In genomic region chr22:38212442-38212841, GRCh38 we compare ENCODE assay signal across 19 cellular contexts. TPM values are rescaled to one million over a fixed set of nuclear protein-coding genes. Genes with fewer than 3 reads are reported as not detected.
DNase-seq lines count a peak whose midpoint lies in the region; ATAC-seq and TF ChIP-seq lines count a peak whose summit lies in the region.
"Had no signal": no experiment of that assay in that cellular context is flagged by ENCODE, and none has a peak within 500 bp of the region (broad histone marks: within the 10 kb centered on the region; RNA-seq: fewer than 3 reads in every experiment).

No MANE protein-coding gene starts in this region.

- H3K9me3 ChIP-seq in breast epithelium (no peaks in the 10 kb centered on the region), RWPE2 (ENCODE audit: severe bottlenecking) (no peaks in the 10 kb centered on the region)
- H3K9me3 ChIP-seq: BLaER1, MG63 had no signal

- no peak overlapping the region for H3K4me3 Mint-ChIP-seq in MCF 10A (ENCODE audit: unreplicated experiment)
- no peak overlapping the region for H3K4me3 Mint-ChIP-seq in mesothelial cell of epicardium

- no peak for DNase-seq in breast epithelium (ENCODE audit: low spot score in 2 of 2)
- DNase-seq in MCF 10A (ENCODE audit: unreplicated experiment): no peak
- DNase-seq in RWPE2 (ENCODE audit: low spot score): no peak
- DNase-seq in mesothelial cell of epicardium (ENCODE audit: low spot score in 2 of 2, unreplicated experiment in 2 of 2): no peak
- no peak for DNase-seq in NOMO-1 treated with DMSO at 0.1 percent for 48 hours (lab: John Stamatoyannopoulos, UW; ENCODE audit: unreplicated experiment)
- DNase-seq: CD8-positive, alpha-beta memory T cell; DND-41; H7; Karpas-422; MG63; NCI-H1092; NCI-H2081; NCI-H2171 treated with DMSO at 0.1 percent for 48 hours; NCI-H446 treated with DMSO at 0.1 percent for 48 hours; NCI-H748 treated with DMSO at 0.1 percent for 48 hours had no signal

- H3K4me1 Mint-ChIP-seq in MCF 10A (ENCODE audit: insufficient read depth, unreplicated experiment) (peaks cover 23% of the 10 kb centered on the region), mesothelial cell of epicardium (peaks cover 9% of the 10 kb centered on the region)

- H3K4me3 ChIP-seq in breast epithelium: no peak overlapping the region
- no peak overlapping the region for H3K4me3 ChIP-seq in RWPE2 (ENCODE audit: severe bottlenecking)
- H3K4me3 ChIP-seq: BLaER1, MG63 had no signal

- H3K27me3 ChIP-seq in breast epithelium (no peaks in the 10 kb centered on the region), RWPE2 (ENCODE audit: insufficient read depth, poor library complexity, severe bottlenecking) (no peaks in the 10 kb centered on the region)
- H3K27me3 ChIP-seq: BLaER1, MG63 had no signal

- H3K4me1 ChIP-seq in breast epithelium (peaks cover 3 to 9% of the 10 kb centered on the region in 2 donors), RWPE2 (ENCODE audit: insufficient read depth, poor library complexity, severe bottlenecking) (no peaks in the 10 kb centered on the region)

- no peak for ATAC-seq in RWPE2 (ENCODE audit: low read depth)
- ATAC-seq in HG02588 (IDR thresholded peaks at IDR 0.05; ENCODE audit: unreplicated experiment): no peak
- ATAC-seq in HG03135 (IDR thresholded peaks at IDR 0.05; ENCODE audit: unreplicated experiment): no peak

- TF ChIP-seq CTCF in breast epithelium (IDR thresholded peaks at IDR 0.05): no peak
- TF ChIP-seq CTCF in MCF 10A (IDR thresholded peaks at IDR 0.05; ENCODE audit: unreplicated experiment): no peak
- no peak for TF ChIP-seq CTCF in RWPE2 (IDR thresholded peaks at IDR 0.05; ENCODE audit: poor library complexity, severe bottlenecking)
- TF ChIP-seq CTCF in mesothelial cell of epicardium (IDR thresholded peaks at IDR 0.05; ENCODE audit: unreplicated experiment): no peak

- intact Hi-C loops in breast epithelium (cut with DNase I; ENCODE audit: low total_unique reads): no loop called here
- intact Hi-C loops in MCF 10A (cut with micrococcal nuclease): no loop called here

- POLR2A ChIA-PET in MCF 10A (lab: Yijun Ruan, JAX): interaction anchor here (0.6 to 1.8 kb wide), 3 partner anchors 9 to 56 kb away, joined by 3 to 4 read pairs (median 3); no protein-coding TSS in a partner anchor

- H3K36me3 ChIP-seq in breast epithelium: no peaks in the 10 kb centered on the region
- H3K36me3 ChIP-seq in RWPE2 (ENCODE audit: low read depth): peaks cover 37% of the 10 kb centered on the region
- H3K36me3 ChIP-seq: BLaER1 had no signal

- H3K27ac Mint-ChIP-seq in MCF 10A (ENCODE audit: low read depth, unreplicated experiment) (no peak overlapping the region), mesothelial cell of epicardium (peak overlapping the region; percentile 59)

- no peak for TF ChIP-seq POLR2A in breast epithelium (IDR thresholded peaks at IDR 0.05)

- no TSS peak for BruUV-seq in MCF 10A (replicated peaks; lab: Mats Ljungman, UMichigan)

- H3K27me3 Mint-ChIP-seq in MCF 10A (ENCODE audit: insufficient read depth, unreplicated experiment) (no peaks in the 10 kb centered on the region), mesothelial cell of epicardium (ENCODE audit: low read depth) (peaks cover 13% of the 10 kb centered on the region)
- H3K27me3 Mint-ChIP-seq: IgD-negative memory B cell had no signal

- CTCF ChIA-PET in MCF 10A (lab: Yijun Ruan, JAX): interaction anchor here (0.6 kb wide), 1 partner anchor 48 kb away, joined by 3 read pairs; no protein-coding TSS in a partner anchor

- H3K9me3 Mint-ChIP-seq in MCF 10A (ENCODE audit: unreplicated experiment) (no peaks in the 10 kb centered on the region), mesothelial cell of epicardium (no peaks in the 10 kb centered on the region)
- H3K9me3 Mint-ChIP-seq: CD8-positive, alpha-beta memory T cell; IgD-negative memory B cell had no signal

- peak overlapping the region; percentile 2 to 7 for H3K27ac ChIP-seq in breast epithelium
- peak overlapping the region; percentile 13 for H3K27ac ChIP-seq in RWPE2 (ENCODE audit: poor library complexity, severe bottlenecking)
- H3K27ac ChIP-seq: BLaER1 had no signal

- peaks cover 68% of the 10 kb centered on the region for H3K36me3 Mint-ChIP-seq in MCF 10A (ENCODE audit: insufficient read depth, unreplicated experiment)
- peaks cover 4% of the 10 kb centered on the region for H3K36me3 Mint-ChIP-seq in mesothelial cell of epicardium
- H3K36me3 Mint-ChIP-seq: IgD-negative memory B cell had no signal

RNA-seq across cellular contexts. Expression of gene MAFF, which starts 10.6 kb away (rescaled TPM):
- total RNA-seq in breast epithelium (100 to 1,000 TPM in 1 of 3 donors, 10 to 100 TPM in 2; 37.3 to 126 (median 85.5) TPM), MCF 10A (2022) (54.7 and 71.4 TPM in 2 replicates), mesothelial cell of epicardium (33.4 to 35.3 TPM (median 34.1 TPM) in 3 replicates)

RNA-seq across cellular contexts. Expression of gene PLA2G6, which starts 30.8 kb away (rescaled TPM):
- total RNA-seq in breast epithelium (10 to 100 TPM; 41.1 to 68.1 (median 59.3) TPM), MCF 10A (2022) (37.5 and 40.3 TPM in 2 replicates), mesothelial cell of epicardium (88.2 to 91.9 TPM (median 88.6 TPM) in 3 replicates)
